Comparison of ENCODE assay signal across 9 cellular contexts in the genomic region with DNA sequence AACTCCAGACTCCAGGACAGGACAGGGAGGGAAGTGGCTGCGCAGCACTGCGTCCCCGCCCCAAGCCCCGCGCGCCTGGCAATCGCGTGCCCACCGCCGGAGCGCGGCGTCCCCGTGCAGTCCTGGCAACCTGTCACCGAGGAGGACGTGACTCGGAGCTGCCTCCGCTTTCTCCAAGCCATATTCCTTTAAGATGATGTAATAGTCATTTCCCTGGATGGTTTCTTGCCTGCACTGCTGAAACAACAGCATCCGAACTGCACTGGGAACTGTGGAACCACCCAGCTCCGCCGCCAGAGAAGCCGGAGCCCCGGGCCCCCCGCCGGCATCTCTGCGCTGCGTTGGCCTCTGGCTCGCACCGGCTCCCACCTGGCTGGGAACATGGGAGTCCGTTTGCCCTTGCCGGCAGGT. TPM values are rescaled to one million over a fixed set of nuclear protein-coding genes. Genes with fewer than 3 reads are reported as not detected.
DNase-seq lines count a peak whose midpoint lies in the region; ATAC-seq, FAIRE-seq and TF ChIP-seq lines count a peak whose summit lies in the region.
"Had no signal": no experiment of that assay in that cellular context is flagged by ENCODE, and none has a peak within 500 bp of the region (broad histone marks: within the 10 kb centered on the region; RNA-seq: fewer than 3 reads in every experiment).

No MANE protein-coding gene starts in this region.

- H3K36me3 ChIP-seq in gastroesophageal sphincter, result no peaks in the 10 kb centered on the region

- no peak overlapping the region for H3K27ac ChIP-seq in gastroesophageal sphincter

- peak; percentile 59 for DNase-seq in ELR (ENCODE audit: low read depth)
- peak; percentile 29 for DNase-seq in RCC 7860 (ENCODE audit: low spot score)
- peak; percentile 84 for DNase-seq in retina
- DNase-seq in HuH-7 (ENCODE audit: low spot score), result no peak
- DNase-seq in activated T-cell treated with anti-CD3 and anti-CD28 coated beads, Interleukin-2, amount 50 U/mL, for 4 hours, result no peak
- DNase-seq in effector CD4-positive, alpha-beta T cell, result no peak
- DNase-seq in GM12892 (ENCODE audit: insufficient read length), result no peak
- DNase-seq: activated B cell treated with CpG ODN at 0.5 μM for 24 hours had no signal

- 0 to 10% methylated on average over 2 to 5 of the region's 31 CpGs for WGBS in gastroesophageal sphincter (ENCODE audit: low coverage in 1 of 2), 2 donors

- H3K9me3 ChIP-seq in gastroesophageal sphincter, result no peaks in the 10 kb centered on the region

- peaks cover 0 to 17% (median 0%) of the 10 kb centered on the region in 3 donors for H3K4me1 ChIP-seq in gastroesophageal sphincter

- H3K4me3 Mint-ChIP-seq in activated T-cell treated with anti-CD3 and anti-CD28 coated beads, Interleukin-2, amount 50 U/mL, for 4 hours, result no peak overlapping the region
- H3K4me3 Mint-ChIP-seq: activated B cell treated with CpG ODN at 0.5 μM for 24 hours had no signal

- no peak for TF ChIP-seq POLR2A in gastroesophageal sphincter (IDR thresholded peaks at IDR 0.05)
- TF ChIP-seq POLR2A in GM12892 (IDR thresholded peaks at IDR 0.05; ENCODE audit: low read depth, low read length), result no peak

- no peak for TF ChIP-seq CTCF in gastroesophageal sphincter (IDR thresholded peaks at IDR 0.05)

- H3K27me3 Mint-ChIP-seq in activated T-cell treated with anti-CD3 and anti-CD28 coated beads, Interleukin-2, amount 50 U/mL, for 4 hours (ENCODE audit: low read depth), result peaks cover 56% of the 10 kb centered on the region

- H3K9me3 Mint-ChIP-seq in activated T-cell treated with anti-CD3 and anti-CD28 coated beads, Interleukin-2, amount 50 U/mL, for 4 hours, result no peaks in the 10 kb centered on the region
- H3K9me3 Mint-ChIP-seq: activated B cell treated with CpG ODN at 0.5 μM for 24 hours had no signal

- FAIRE-seq in RCC 7860 (lab: Jason Lieb, UNC) (no peak), GM12892 (lab: Jason Lieb, UNC) (no peak)

- H3K27me3 ChIP-seq in gastroesophageal sphincter, result peaks cover 68% of the 10 kb centered on the region

- H3K4me1 Mint-ChIP-seq in activated T-cell treated with anti-CD3 and anti-CD28 coated beads, Interleukin-2, amount 50 U/mL, for 4 hours (ENCODE audit: low read depth), result peaks cover 3% of the 10 kb centered on the region
- H3K4me1 Mint-ChIP-seq: activated B cell treated with CpG ODN at 0.5 μM for 24 hours had no signal

- peak; percentile 36 for ATAC-seq in gastroesophageal sphincter
- no peak for ATAC-seq in activated T-cell treated with anti-CD3 and anti-CD28 coated beads, Interleukin-2, amount 50 U/mL, for 4 hours

- TF ChIP-seq EP300 in gastroesophageal sphincter (IDR thresholded peaks at IDR 0.05), result no peak

- H3K36me3 Mint-ChIP-seq in activated T-cell treated with anti-CD3 and anti-CD28 coated beads, Interleukin-2, amount 50 U/mL, for 4 hours (ENCODE audit: insufficient read depth), result no peaks in the 10 kb centered on the region

- peak overlapping the region in 1 of 2 donors; percentile 31 for H3K4me3 ChIP-seq in gastroesophageal sphincter

RNA-seq across cellular contexts. Expression of gene KCTD16, which starts 34.5 kb away (rescaled TPM):
- total RNA-seq in gastroesophageal sphincter, result under 1 TPM in 3 of 4 donors, not detected in 1; 0.05 to 0.13 (median 0.12) TPM
- total RNA-seq in activated T-cell treated with anti-CD3 and anti-CD28 coated beads, Interleukin-2, amount 50 U/mL, for 4 hours, result not detected
- polyA plus RNA-seq in GM12892 (2012; ENCODE audit: missing spikeins), result 0.13 TPM
- total RNA-seq: activated B cell treated with CpG ODN at 0.5 μM for 24 hours had no signal

RNA-seq across cellular contexts. Expression of gene YIPF5, which starts 34.7 kb away (rescaled TPM):
- total RNA-seq in gastroesophageal sphincter, result 10 to 100 TPM; 28.0 to 42.3 (median 34.8) TPM
- total RNA-seq in activated T-cell treated with anti-CD3 and anti-CD28 coated beads, Interleukin-2, amount 50 U/mL, for 4 hours, result 10 to 100 TPM; 27.2 to 32.2 (median 30.8) TPM
- 25.9 TPM for polyA plus RNA-seq in GM12892 (2012; ENCODE audit: missing spikeins)

Comparison
In these comparisons a context has a peak if more than half of its experiments do, and no peak if none do; other contexts are left out.
1. DNase-seq: peak in ELR (single experiment), RCC 7860 (single experiment) and retina (single experiment); none in HuH-7 (single experiment), activated T-cell treated with anti-CD3 and anti-CD28 coated beads, Interleukin-2, amount 50 U/mL, for 4 hours (single experiment), effector CD4-positive, alpha-beta T cell (single experiment) and GM12892 (single experiment).